In the genomic region with DNA sequence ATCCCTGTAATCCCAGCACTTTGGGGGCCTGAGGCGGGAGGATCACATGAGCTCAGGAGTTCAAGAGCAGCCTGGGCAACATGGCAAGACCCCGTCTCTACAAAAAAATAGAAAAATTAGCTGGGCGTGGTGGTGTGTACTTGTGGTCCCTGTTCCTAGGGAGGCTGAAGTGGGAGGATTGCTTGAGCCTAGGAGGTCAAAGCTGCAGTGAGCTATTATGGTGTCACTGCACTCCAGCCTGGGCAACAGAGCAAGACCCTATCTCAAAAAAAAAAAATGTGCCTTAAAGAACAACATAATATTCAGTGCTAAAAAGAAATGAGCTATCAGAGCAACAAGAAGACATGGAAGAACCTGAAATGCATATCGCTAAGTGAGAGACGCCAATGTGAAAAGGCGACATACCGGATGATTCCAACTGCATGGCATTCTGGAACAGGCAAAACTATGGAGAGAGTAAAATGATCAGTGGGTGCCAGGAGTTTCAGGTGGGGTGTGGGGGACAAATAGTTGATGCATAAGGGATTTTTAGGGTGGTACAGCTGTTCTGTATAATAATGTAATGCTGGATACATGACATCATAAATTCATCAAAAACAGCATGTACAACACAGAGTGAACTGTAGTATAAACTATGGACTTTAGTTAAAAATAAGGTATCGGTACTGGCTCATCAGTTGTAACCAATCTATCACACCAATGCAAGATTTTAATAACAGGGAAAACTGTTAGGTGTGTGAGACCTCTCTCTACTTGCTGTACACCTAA, we compare ENCODE assay signal across 9 cellular contexts.
DNase-seq lines count a peak whose midpoint lies in the region; ATAC-seq and TF ChIP-seq lines count a peak whose summit lies in the region.
"Had no signal": no experiment of that assay in that cellular context is flagged by ENCODE, and none has a peak within 500 bp of the region (broad histone marks: within the 10 kb centered on the region; RNA-seq: fewer than 3 reads in every experiment).

No MANE protein-coding gene starts in this region.

- peaks cover 19% of the 10 kb centered on the region for H3K4me1 ChIP-seq in hepatocyte (ENCODE audit: insufficient read depth)

- 98% methylated on average over 8 of the region's 8 CpGs for WGBS in hepatocyte (ENCODE audit: low lambda C conversion rate, missing lambda C conversion rate)

- peak overlapping the region; percentile 91 for H3K27ac Mint-ChIP-seq in activated T-cell treated with anti-CD3 and anti-CD28 coated beads, Interleukin-2, amount 50 U/mL, for 24 hours
- peak overlapping the region; percentile 81 for H3K27ac Mint-ChIP-seq in activated T-helper 1 cell treated with anti-CD3 and anti-CD28 coated beads, Interleukin-12 subunit alpha, Interleukin-12 subunit beta, Interleukin-2, Interleukin-4 antibody, amounts not matched to agents 30 ng/mL and 10 ng/mL and 1 ng/mL, durations not matched to agents 14 hours and 24 hours and 36 hours

- intact Hi-C loops in activated T-helper 1 cell treated with anti-CD3 and anti-CD28 coated beads, Interleukin-12 subunit alpha, Interleukin-12 subunit beta, Interleukin-2, Interleukin-4 antibody, amounts not matched to agents 30 ng/mL and 10 ng/mL and 1 ng/mL, durations not matched to agents 14 hours and 24 hours and 36 hours (cut with micrococcal nuclease) = no loop called here

- H3K27ac ChIP-seq in hepatocyte (peak overlapping the region; percentile 79), temporal lobe (ENCODE audit: low read depth, low read length) (peak overlapping the region; percentile 77)

- H3K36me3 ChIP-seq in hepatocyte (replicated peaks; ENCODE audit: insufficient read depth, low read depth) = no peaks in the 10 kb centered on the region
- H3K36me3 ChIP-seq: pancreas had no signal

- peak overlapping the region; percentile 63 for H3K4me3 Mint-ChIP-seq in activated T-cell treated with anti-CD3 and anti-CD28 coated beads, Interleukin-2, amount 50 U/mL, for 24 hours
- peak overlapping the region; percentile 56 for H3K4me3 Mint-ChIP-seq in activated T-helper 1 cell treated with anti-CD3 and anti-CD28 coated beads, Interleukin-12 subunit alpha, Interleukin-12 subunit beta, Interleukin-2, Interleukin-4 antibody, amounts not matched to agents 30 ng/mL and 10 ng/mL and 1 ng/mL, durations not matched to agents 14 hours and 24 hours and 36 hours

- H3K27me3 ChIP-seq in hepatocyte = no peaks in the 10 kb centered on the region
- H3K27me3 ChIP-seq: pancreas had no signal

- H3K9me3 Mint-ChIP-seq in activated T-cell treated with anti-CD3 and anti-CD28 coated beads, Interleukin-2, amount 50 U/mL, for 24 hours = no peaks in the 10 kb centered on the region
- H3K9me3 Mint-ChIP-seq in activated T-helper 1 cell treated with anti-CD3 and anti-CD28 coated beads, Interleukin-12 subunit alpha, Interleukin-12 subunit beta, Interleukin-2, Interleukin-4 antibody, amounts not matched to agents 30 ng/mL and 10 ng/mL and 1 ng/mL, durations not matched to agents 14 hours and 24 hours and 36 hours = no peaks in the 10 kb centered on the region

- peaks cover 8% of the 10 kb centered on the region for H3K36me3 Mint-ChIP-seq in activated T-cell treated with anti-CD3 and anti-CD28 coated beads, Interleukin-2, amount 50 U/mL, for 24 hours (ENCODE audit: low read depth)
- peaks cover 25% of the 10 kb centered on the region for H3K36me3 Mint-ChIP-seq in activated T-helper 1 cell treated with anti-CD3 and anti-CD28 coated beads, Interleukin-12 subunit alpha, Interleukin-12 subunit beta, Interleukin-2, Interleukin-4 antibody, amounts not matched to agents 30 ng/mL and 10 ng/mL and 1 ng/mL, durations not matched to agents 14 hours and 24 hours and 36 hours (ENCODE audit: low read depth)

- no peak overlapping the region for H3K4me3 ChIP-seq in hepatocyte
- H3K4me3 ChIP-seq: pancreas had no signal

- H4K20me1 ChIP-seq in hepatocyte (ENCODE audit: insufficient read depth, poor library complexity, severe bottlenecking) = peaks cover 2% of the 10 kb centered on the region

- no peak overlapping the region for H2AFZ ChIP-seq in hepatocyte

- peaks cover 74% of the 10 kb centered on the region for H3K4me1 Mint-ChIP-seq in activated T-cell treated with anti-CD3 and anti-CD28 coated beads, Interleukin-2, amount 50 U/mL, for 24 hours (ENCODE audit: low read depth)
- H3K4me1 Mint-ChIP-seq in activated T-helper 1 cell treated with anti-CD3 and anti-CD28 coated beads, Interleukin-12 subunit alpha, Interleukin-12 subunit beta, Interleukin-2, Interleukin-4 antibody, amounts not matched to agents 30 ng/mL and 10 ng/mL and 1 ng/mL, durations not matched to agents 14 hours and 24 hours and 36 hours (ENCODE audit: low read depth) = peaks cover 68% of the 10 kb centered on the region

- DNase-seq in activated T-cell treated with anti-CD3 and anti-CD28 coated beads, Interleukin-2, amount 50 U/mL, for 24 hours = no peak
- no peak for DNase-seq in activated T-cell treated with anti-CD3 and anti-CD28 coated beads for 4 hours
- no peak for DNase-seq in activated T-helper 1 cell treated with anti-CD3 and anti-CD28 coated beads, Interleukin-12 subunit alpha, Interleukin-12 subunit beta, Interleukin-2, Interleukin-4 antibody, amounts not matched to agents 30 ng/mL and 10 ng/mL and 1 ng/mL, durations not matched to agents 14 hours and 24 hours and 36 hours (ENCODE audit: low spot score)
- DNase-seq in hepatocyte (ENCODE audit: low spot score) = no peak
- no peak for DNase-seq in NCI-H82 (lab: John Stamatoyannopoulos, UW)
- no peak for DNase-seq in HPDE6-E6E7 (ENCODE audit: extremely low spot score)

- no peak for TF ChIP-seq CTCF in hepatocyte (IDR thresholded peaks at IDR 0.05; ENCODE audit: poor library complexity)

- no peaks in the 10 kb centered on the region for H3K79me2 ChIP-seq in hepatocyte

- no peaks in the 10 kb centered on the region for H3K27me3 Mint-ChIP-seq in activated T-cell treated with anti-CD3 and anti-CD28 coated beads, Interleukin-2, amount 50 U/mL, for 24 hours
- no peaks in the 10 kb centered on the region for H3K27me3 Mint-ChIP-seq in activated T-helper 1 cell treated with anti-CD3 and anti-CD28 coated beads, Interleukin-12 subunit alpha, Interleukin-12 subunit beta, Interleukin-2, Interleukin-4 antibody, amounts not matched to agents 30 ng/mL and 10 ng/mL and 1 ng/mL, durations not matched to agents 14 hours and 24 hours and 36 hours (ENCODE audit: insufficient read depth)

- H3K9me3 ChIP-seq in hepatocyte (ENCODE audit: low read depth) = no peaks in the 10 kb centered on the region
- H3K9me3 ChIP-seq: pancreas had no signal

- ATAC-seq in GM19452 (IDR thresholded peaks at IDR 0.05; ENCODE audit: unreplicated experiment) = no peak

- H3K4me2 ChIP-seq in hepatocyte = peak overlapping the region; percentile 57

- H3K9me2 ChIP-seq in hepatocyte (replicated peaks; ENCODE audit: insufficient read depth) = no peaks in the 10 kb centered on the region
